16 cellular contexts compared by ENCODE assay signal in the genomic region with DNA sequence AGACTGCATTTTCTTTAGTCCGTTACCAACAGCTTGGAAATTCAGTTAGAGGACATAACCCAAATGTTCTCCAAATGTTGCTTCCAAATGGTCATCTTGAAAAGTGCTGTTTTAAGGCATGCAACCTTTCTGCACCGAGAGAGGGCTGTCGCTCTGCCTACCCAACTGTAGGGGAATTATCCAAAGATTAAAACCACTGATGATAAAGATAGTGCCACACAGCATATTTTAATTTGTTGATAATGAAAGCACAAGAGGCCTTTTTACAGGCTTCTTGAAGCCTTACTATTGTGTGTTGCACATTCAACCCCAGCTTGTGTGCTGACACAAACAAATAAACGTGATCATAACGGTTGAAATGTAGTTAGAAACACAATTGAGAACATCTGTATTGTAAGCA.
DNase-seq lines count a peak whose midpoint lies in the region; ATAC-seq, FAIRE-seq and TF ChIP-seq lines count a peak whose summit lies in the region.
"Had no signal": no experiment of that assay in that cellular context is flagged by ENCODE, and none has a peak within 500 bp of the region (broad histone marks: within the 10 kb centered on the region; RNA-seq: fewer than 3 reads in every experiment).

No MANE protein-coding gene starts in this region.

- H3K36me3 ChIP-seq in parathyroid adenoma (ENCODE audit: control insufficient read depth, insufficient read depth, low read length) = no peaks in the 10 kb centered on the region
- H3K36me3 ChIP-seq: heart left ventricle had no signal

- peaks cover 9% of the 10 kb centered on the region for H3K4me1 Mint-ChIP-seq in CD4-positive, alpha-beta T cell (ENCODE audit: low read depth)
- peaks cover 0 to 26% (median 17%) of the 10 kb centered on the region in 3 donors for H3K4me1 Mint-ChIP-seq in T-cell
- H3K4me1 Mint-ChIP-seq: central memory CD8-positive, alpha-beta T cell had no signal

- no peaks in the 10 kb centered on the region for H3K36me3 Mint-ChIP-seq in CD4-positive, alpha-beta T cell (ENCODE audit: low read depth)
- no peaks in the 10 kb centered on the region for H3K36me3 Mint-ChIP-seq in T-cell

- H3K27me3 Mint-ChIP-seq in CD4-positive, alpha-beta T cell = no peaks in the 10 kb centered on the region
- no peaks in the 10 kb centered on the region for H3K27me3 Mint-ChIP-seq in T-cell

- CTCF ChIA-PET in CD4-positive, alpha-beta T cell (lab: Charles Lee) = no interaction called here
- CTCF ChIA-PET in T-cell (lab: Charles Lee) = interaction anchor here in 1 of 2 donors (1.2 kb wide), 1 partner anchor 127 kb away, joined by 3 read pairs; no protein-coding TSS in a partner anchor

- H3K4me3 ChIP-seq in parathyroid adenoma (ENCODE audit: low read depth, low read length) = no peak overlapping the region
- H3K4me3 ChIP-seq: heart left ventricle, psoas muscle had no signal

- H3K27me3 ChIP-seq in CD4-positive, alpha-beta T cell (ENCODE audit: control insufficient read depth, insufficient read depth, low read length) = no peaks in the 10 kb centered on the region
- H3K27me3 ChIP-seq in parathyroid adenoma (ENCODE audit: control insufficient read depth, insufficient read depth, low read length) = no peaks in the 10 kb centered on the region
- H3K27me3 ChIP-seq: heart left ventricle had no signal

- TF ChIP-seq CTCF in CD4-positive, alpha-beta T cell (IDR thresholded peaks at IDR 0.05) = no peak
- TF ChIP-seq CTCF in parathyroid adenoma (IDR thresholded peaks at IDR 0.05) = no peak

- no peak overlapping the region for H3K9ac ChIP-seq in parathyroid adenoma

- H3K4me1 ChIP-seq in parathyroid adenoma = peaks cover 11% of the 10 kb centered on the region
- H3K4me1 ChIP-seq: psoas muscle had no signal

- H3K27ac Mint-ChIP-seq in CD4-positive, alpha-beta T cell = peak overlapping the region; percentile 73
- peak overlapping the region; percentile 62 to 94 for H3K27ac Mint-ChIP-seq in T-cell

- no peak for DNase-seq in CD4-positive, alpha-beta T cell
- no peak for DNase-seq in T-cell
- DNase-seq in stimulated activated naive CD4-positive, alpha-beta T cell treated with Interleukin-2 at 50 U/mL for 16 hours (lab: John Stamatoyannopoulos, UW) = no peak
- DNase-seq in activated naive CD4-positive, alpha-beta T cell (lab: John Stamatoyannopoulos, UW) = no peak
- no peak for DNase-seq in urothelium cell line (ENCODE audit: low spot score)
- DNase-seq: C1 segment of cervical spinal cord, heart left ventricle, NCI-H1694, psoas muscle had no signal

- no peak overlapping the region for H3K4me2 ChIP-seq in parathyroid adenoma (ENCODE audit: low read length)

- H3K4me3 Mint-ChIP-seq in CD4-positive, alpha-beta T cell = peak overlapping the region; percentile 22
- H3K4me3 Mint-ChIP-seq in T-cell = no peak overlapping the region

- peak overlapping the region; percentile 83 for H2AFZ ChIP-seq in parathyroid adenoma

- no peak for FAIRE-seq in urothelium cell line (lab: Jason Lieb, UNC)
- FAIRE-seq: D721Med, HTR-8/SVneo had no signal

- no peaks in the 10 kb centered on the region for H3K79me2 ChIP-seq in parathyroid adenoma

- H3K9me3 ChIP-seq in CD4-positive, alpha-beta T cell (ENCODE audit: control insufficient read depth, low read length) = no peaks in the 10 kb centered on the region
- no peaks in the 10 kb centered on the region for H3K9me3 ChIP-seq in parathyroid adenoma (ENCODE audit: control insufficient read depth, low read length)
- H3K9me3 ChIP-seq: heart left ventricle, psoas muscle had no signal

- POLR2A ChIA-PET in CD4-positive, alpha-beta T cell (lab: Charles Lee) = interaction anchor here (1.1 to 1.2 kb wide), 2 partner anchors 118 to 119 kb away, joined by 3 read pairs; no protein-coding TSS in a partner anchor
- POLR2A ChIA-PET in T-cell (lab: Charles Lee) = no interaction called here

- H3K9me3 Mint-ChIP-seq in CD4-positive, alpha-beta T cell = no peaks in the 10 kb centered on the region
- H3K9me3 Mint-ChIP-seq in T-cell = peaks cover 4% of the 10 kb centered on the region in 3 donors
- H3K9me3 Mint-ChIP-seq: central memory CD8-positive, alpha-beta T cell had no signal

- H3K27ac ChIP-seq in CD4-positive, alpha-beta T cell (ENCODE audit: low read depth, low read length) = no peak overlapping the region
- peak overlapping the region; percentile 76 for H3K27ac ChIP-seq in parathyroid adenoma
- H3K27ac ChIP-seq: epithelial cell of prostate, psoas muscle had no signal

- no peak for ATAC-seq in CD4-positive, alpha-beta T cell (ENCODE audit: poor library complexity)
- peak; percentile 0 for ATAC-seq in GM21529 (IDR thresholded peaks at IDR 0.05; ENCODE audit: unreplicated experiment)
- ATAC-seq in T-cell (replicated peaks in 1 of 4) = no peak
- no peak for ATAC-seq in GM21526 (IDR thresholded peaks at IDR 0.05; ENCODE audit: low FRiP score, unreplicated experiment)
- ATAC-seq: psoas muscle had no signal

- intact Hi-C loops in CD4-positive, alpha-beta T cell (cut with DNase I, micrococcal nuclease) = no loop called here
